ENCODE assay signal across 20 cellular contexts in the genomic region with DNA sequence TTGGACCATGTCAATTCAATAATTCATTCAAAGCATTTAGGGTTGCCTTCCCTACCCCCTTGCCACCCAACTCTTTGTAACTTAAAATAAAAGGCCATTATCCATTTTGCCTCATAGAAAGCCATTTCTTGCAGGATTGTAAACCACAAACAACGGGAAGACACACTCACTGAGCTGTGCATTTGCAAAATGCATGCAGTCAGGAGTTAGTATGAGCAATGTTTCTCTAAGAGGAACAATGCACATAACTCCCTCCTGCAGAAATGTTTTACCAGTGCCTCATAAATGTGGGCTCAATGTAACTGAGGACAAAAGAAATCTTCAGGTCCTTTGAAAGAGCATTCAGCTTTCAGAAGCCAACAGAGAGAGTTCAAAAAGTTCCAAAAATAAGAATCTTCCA.
DNase-seq lines count a peak whose midpoint lies in the region; ATAC-seq and TF ChIP-seq lines count a peak whose summit lies in the region.
"Had no signal": no experiment of that assay in that cellular context is flagged by ENCODE, and none has a peak within 500 bp of the region (broad histone marks: within the 10 kb centered on the region; RNA-seq: fewer than 3 reads in every experiment).

No MANE protein-coding gene starts in this region.

- H3K4me2 ChIP-seq in smooth muscle cell = no peak overlapping the region

- no peaks in the 10 kb centered on the region for H3K4me1 Mint-ChIP-seq in activated CD4-positive, alpha-beta T cell treated with anti-CD3 and anti-CD28 coated beads for 36 hours
- H3K4me1 Mint-ChIP-seq: activated naive CD8-positive, alpha-beta T cell treated with anti-CD3 and anti-CD28 coated beads, Interleukin-2, amount 10 ng/mL, durations not matched to agents 7 days and 5 days; CD4-positive, CD25-positive, alpha-beta regulatory T cell; naive B cell had no signal

- intact Hi-C loops in uterus (cut with DNase I; ENCODE audit: low total_unique reads) = no loop called here
- intact Hi-C loops in activated CD4-positive, alpha-beta T cell treated with anti-CD3 and anti-CD28 coated beads for 36 hours (cut with DNase I, micrococcal nuclease) = no loop called here

- 46% methylated on average over 1 of the region's 1 CpG for WGBS in smooth muscle cell (ENCODE audit: low lambda C conversion rate)

- no peaks in the 10 kb centered on the region for H4K20me1 ChIP-seq in smooth muscle cell (ENCODE audit: low read depth)

- CTCF ChIA-PET in activated CD4-positive, alpha-beta T cell treated with anti-CD3 and anti-CD28 coated beads for 36 hours (lab: Charles Lee) = no interaction called here

- H3K27ac ChIP-seq in SJSA1 (0 out of 2 replicates have a peak overlapping the region, but pooled peaks have one; percentile 23), smooth muscle cell (ENCODE audit: low read depth) (no peak overlapping the region), uterus (no peak overlapping the region)
- H3K27ac ChIP-seq: Peyer's patch had no signal

- H3K36me3 ChIP-seq in SJSA1 = no peaks in the 10 kb centered on the region
- H3K36me3 ChIP-seq in smooth muscle cell (ENCODE audit: low read depth) = no peaks in the 10 kb centered on the region
- no peaks in the 10 kb centered on the region for H3K36me3 ChIP-seq in uterus
- H3K36me3 ChIP-seq: Peyer's patch had no signal

- H3K27me3 ChIP-seq in SJSA1 (replicated peaks) (no peaks in the 10 kb centered on the region), smooth muscle cell (ENCODE audit: low read depth) (no peaks in the 10 kb centered on the region), uterus (no peaks in the 10 kb centered on the region)
- H3K27me3 ChIP-seq: Peyer's patch had no signal

- H3K79me2 ChIP-seq in smooth muscle cell (ENCODE audit: low read depth) = no peaks in the 10 kb centered on the region

- H3F3A ChIP-seq in smooth muscle cell (ENCODE audit: low read depth) = no peaks in the 10 kb centered on the region

- H3K27ac Mint-ChIP-seq in activated CD4-positive, alpha-beta T cell treated with anti-CD3 and anti-CD28 coated beads for 36 hours = no peak overlapping the region
- H3K27ac Mint-ChIP-seq: activated naive CD8-positive, alpha-beta T cell treated with anti-CD3 and anti-CD28 coated beads, Interleukin-2, amount 10 ng/mL, durations not matched to agents 7 days and 5 days; CD4-positive, CD25-positive, alpha-beta regulatory T cell; progenitor cell of endocrine pancreas; WTC11 had no signal

- H3K9ac ChIP-seq in smooth muscle cell (ENCODE audit: low read depth) = no peak overlapping the region

- H3K9me3 Mint-ChIP-seq in activated CD4-positive, alpha-beta T cell treated with anti-CD3 and anti-CD28 coated beads for 36 hours (ENCODE audit: low read depth) = no peaks in the 10 kb centered on the region
- H3K9me3 Mint-ChIP-seq: activated naive CD8-positive, alpha-beta T cell treated with anti-CD3 and anti-CD28 coated beads, Interleukin-2, amount 10 ng/mL, durations not matched to agents 7 days and 5 days; naive B cell; WTC11 had no signal

- DNase-seq in SIG-M5 treated with dmso at 0.1 percent for 504 hours (lab: John Stamatoyannopoulos, UW; ENCODE audit: unreplicated experiment) (peak; percentile 40), SIG-M5 (lab: John Stamatoyannopoulos, UW) (no peak), SJSA1 (ENCODE audit: low read depth in 1 of 2, low spot score in 2 of 2) (peak in 1 of 2 experiments; percentile 38), fibroblast of the aortic adventitia (ENCODE audit: low read depth) (peak; percentile 62), smooth muscle cell (lab: John Stamatoyannopoulos, UW; ENCODE audit: unreplicated experiment) (no peak), uterus (no peak)
- no peak for DNase-seq in activated CD4-positive, alpha-beta T cell treated with anti-CD3 and anti-CD28 coated beads for 36 hours
- DNase-seq: activated naive CD8-positive, alpha-beta T cell treated with anti-CD3 and anti-CD28 coated beads, Interleukin-2, amount 10 ng/mL, durations not matched to agents 7 days and 5 days; caudate nucleus; CD4-positive, CD25-positive, alpha-beta regulatory T cell; DMS79 treated with DMSO at 0.1 percent for 48 hours; effector memory CD4-positive, alpha-beta T cell; naive B cell; NCI-H1930; NCI-H69; Peyer's patch; stimulated activated naive CD4-positive, alpha-beta T cell treated with Interleukin-2 at 50 U/mL for 16 hours had no signal

- TF ChIP-seq CTCF in fibroblast of the aortic adventitia (IDR thresholded peaks at IDR 0.05; ENCODE audit: insufficient read depth, low read length) = no peak
- TF ChIP-seq CTCF in smooth muscle cell (IDR thresholded peaks at IDR 0.05; ENCODE audit: borderline replicate concordance, insufficient read depth, poor library complexity, severe bottlenecking) = no peak
- no peak for TF ChIP-seq CTCF in uterus (IDR thresholded peaks at IDR 0.05)

- no peaks in the 10 kb centered on the region for H3K36me3 Mint-ChIP-seq in activated CD4-positive, alpha-beta T cell treated with anti-CD3 and anti-CD28 coated beads for 36 hours (ENCODE audit: low read depth)
- H3K36me3 Mint-ChIP-seq: activated naive CD8-positive, alpha-beta T cell treated with anti-CD3 and anti-CD28 coated beads, Interleukin-2, amount 10 ng/mL, durations not matched to agents 7 days and 5 days; naive B cell; WTC11 had no signal

- H3K4me3 Mint-ChIP-seq in activated CD4-positive, alpha-beta T cell treated with anti-CD3 and anti-CD28 coated beads for 36 hours = no peak overlapping the region
- H3K4me3 Mint-ChIP-seq: activated naive CD8-positive, alpha-beta T cell treated with anti-CD3 and anti-CD28 coated beads, Interleukin-2, amount 10 ng/mL, durations not matched to agents 7 days and 5 days; CD4-positive, CD25-positive, alpha-beta regulatory T cell; naive B cell; WTC11 had no signal

- ATAC-seq in GM18858 (IDR thresholded peaks at IDR 0.05; ENCODE audit: unreplicated experiment) = no peak
- no peak for ATAC-seq in activated CD4-positive, alpha-beta T cell treated with anti-CD3 and anti-CD28 coated beads for 36 hours
- ATAC-seq: WTC11 had no signal

- H3K4me3 ChIP-seq in SJSA1 = no peak overlapping the region
- no peak overlapping the region for H3K4me3 ChIP-seq in fibroblast of the aortic adventitia (ENCODE audit: low read depth, low read length)
- no peak overlapping the region for H3K4me3 ChIP-seq in smooth muscle cell
- no peak overlapping the region for H3K4me3 ChIP-seq in uterus
- H3K4me3 ChIP-seq: Peyer's patch had no signal

- H3K27me3 Mint-ChIP-seq in activated CD4-positive, alpha-beta T cell treated with anti-CD3 and anti-CD28 coated beads for 36 hours = no peaks in the 10 kb centered on the region
- H3K27me3 Mint-ChIP-seq: CD4-positive, CD25-positive, alpha-beta regulatory T cell; naive B cell; progenitor cell of endocrine pancreas had no signal

- no peak for TF ChIP-seq POLR2A in uterus (IDR thresholded peaks at IDR 0.05)

- H3K4me1 ChIP-seq in SJSA1 (replicated peaks) = peaks cover 10% of the 10 kb centered on the region
- H3K4me1 ChIP-seq in smooth muscle cell (ENCODE audit: low read depth) = peaks cover 5% of the 10 kb centered on the region
- no peaks in the 10 kb centered on the region for H3K4me1 ChIP-seq in uterus
- H3K4me1 ChIP-seq: Peyer's patch had no signal

- no peaks in the 10 kb centered on the region for H3K9me3 ChIP-seq in SJSA1 (replicated peaks)
- no peaks in the 10 kb centered on the region for H3K9me3 ChIP-seq in smooth muscle cell (replicated peaks; ENCODE audit: low read depth)
- H3K9me3 ChIP-seq in uterus = no peaks in the 10 kb centered on the region
- H3K9me3 ChIP-seq: Peyer's patch had no signal

- peak overlapping the region; percentile 13 for H2AFZ ChIP-seq in smooth muscle cell (ENCODE audit: low read depth)

- POLR2A ChIA-PET in activated CD4-positive, alpha-beta T cell treated with anti-CD3 and anti-CD28 coated beads for 36 hours (lab: Charles Lee) = no interaction called here

Comparison
In these comparisons a context has a peak if more than half of its experiments do, and no peak if none do; other contexts are left out.
1. DNase-seq: peak in SIG-M5 treated with dmso at 0.1 percent for 504 hours (single experiment) and fibroblast of the aortic adventitia (single experiment); none in SIG-M5 (single experiment), smooth muscle cell (single experiment), uterus (0 of 2) and activated CD4-positive, alpha-beta T cell treated with anti-CD3 and anti-CD28 coated beads for 36 hours (single experiment).